17 cellular contexts compared by ENCODE assay signal in genomic region chr1:107740574-107740973, GRCh38.
"Had no signal": no experiment of that assay in that cellular context is flagged by ENCODE, and none has a peak within 500 bp of the region (broad histone marks: within the 10 kb centered on the region; RNA-seq: fewer than 3 reads in every experiment).

No MANE protein-coding gene starts in this region.

- H3K4me1 Mint-ChIP-seq: activated CD8-positive, alpha-beta memory T cell treated with anti-CD3 and anti-CD28 coated beads, Interleukin-2, amount 10 ng/mL, durations not matched to agents 7 days and 5 days had no signal

- H3K36me3 Mint-ChIP-seq: activated CD8-positive, alpha-beta memory T cell treated with anti-CD3 and anti-CD28 coated beads, Interleukin-2, amount 10 ng/mL, durations not matched to agents 7 days and 5 days; mesothelial cell of epicardium had no signal

- H3K4me1 ChIP-seq: foreskin keratinocyte had no signal

- H3K27me3 Mint-ChIP-seq: activated CD8-positive, alpha-beta memory T cell treated with anti-CD3 and anti-CD28 coated beads, Interleukin-2, amount 10 ng/mL, durations not matched to agents 7 days and 5 days; activated naive CD8-positive, alpha-beta T cell treated with anti-CD3 and anti-CD28 coated beads for 36 hours; progenitor cell of endocrine pancreas had no signal

- DNase-seq: activated CD4-positive, alpha-beta T cell treated with anti-CD3 and anti-CD28 coated beads, Interleukin-2, amount 50 U/mL, for 48 hours; activated CD4-positive, CD25-positive, alpha-beta regulatory T cell treated with anti-CD3 and anti-CD28 coated beads, Interleukin-2, amount 50 U/mL, for 72 hours; activated CD8-positive, alpha-beta memory T cell treated with anti-CD3 and anti-CD28 coated beads, Interleukin-2, amount 10 ng/mL, durations not matched to agents 7 days and 5 days; activated effector memory CD4-positive, alpha-beta T cell treated with anti-CD3 and anti-CD28 coated beads, Interleukin-2, amount 50 U/mL, for 16 hours; activated naive CD8-positive, alpha-beta T cell treated with anti-CD3 and anti-CD28 coated beads for 36 hours; activated T-cell treated with anti-CD3 and anti-CD28 coated beads, Interleukin-2, amount 50 U/mL, for 4 hours; aorta; foreskin keratinocyte; heart left ventricle; left ventricle myocardium superior; stimulated activated CD4-positive, alpha-beta T cell treated with anti-CD3 and anti-CD28 coated beads, Interleukin-12 subunit alpha, Interleukin-12 subunit beta, amount 100 ng/mL, for 4 hours; stomach had no signal

- H3K9me3 Mint-ChIP-seq: activated naive CD8-positive, alpha-beta T cell treated with anti-CD3 and anti-CD28 coated beads for 36 hours; activated T-cell treated with anti-CD3 and anti-CD28 coated beads, Interleukin-2, amount 50 U/mL, for 4 hours; T-helper 2 cell treated with Interferon-gamma antibody and Interleukin-4, amounts not matched to agents 5 μg/mL and 100 μg/mL, for 36 hours had no signal

- H3K27ac ChIP-seq: esophagus muscularis mucosa, foreskin keratinocyte had no signal

- H3K9me3 ChIP-seq: esophagus muscularis mucosa, heart left ventricle, stomach had no signal

- H3K27ac Mint-ChIP-seq: activated CD8-positive, alpha-beta memory T cell treated with anti-CD3 and anti-CD28 coated beads, Interleukin-2, amount 10 ng/mL, durations not matched to agents 7 days and 5 days; activated naive CD8-positive, alpha-beta T cell treated with anti-CD3 and anti-CD28 coated beads for 36 hours; mesothelial cell of epicardium; progenitor cell of endocrine pancreas; T-helper 2 cell treated with Interferon-gamma antibody and Interleukin-4, amounts not matched to agents 5 μg/mL and 100 μg/mL, for 36 hours had no signal

- H3K4me3 Mint-ChIP-seq: activated CD8-positive, alpha-beta memory T cell treated with anti-CD3 and anti-CD28 coated beads, Interleukin-2, amount 10 ng/mL, durations not matched to agents 7 days and 5 days; activated naive CD8-positive, alpha-beta T cell treated with anti-CD3 and anti-CD28 coated beads for 36 hours; activated T-cell treated with anti-CD3 and anti-CD28 coated beads, Interleukin-2, amount 50 U/mL, for 4 hours; mesothelial cell of epicardium; T-helper 2 cell treated with Interferon-gamma antibody and Interleukin-4, amounts not matched to agents 5 μg/mL and 100 μg/mL, for 36 hours had no signal

- H3K4me3 ChIP-seq: esophagus muscularis mucosa, heart left ventricle, stomach had no signal

- H3K27me3 ChIP-seq: esophagus muscularis mucosa, foreskin keratinocyte, heart left ventricle, stomach had no signal

- ATAC-seq: activated CD8-positive, alpha-beta memory T cell treated with anti-CD3 and anti-CD28 coated beads, Interleukin-2, amount 10 ng/mL, durations not matched to agents 7 days and 5 days; activated T-cell treated with anti-CD3 and anti-CD28 coated beads, Interleukin-2, amount 50 U/mL, for 4 hours; foreskin keratinocyte; heart left ventricle; left ventricle myocardium superior; sciatic nerve had no signal

- H3K36me3 ChIP-seq: esophagus muscularis mucosa, heart left ventricle, stomach had no signal
